Comparison of ENCODE assay signal across 13 cellular contexts in the genomic region with DNA sequence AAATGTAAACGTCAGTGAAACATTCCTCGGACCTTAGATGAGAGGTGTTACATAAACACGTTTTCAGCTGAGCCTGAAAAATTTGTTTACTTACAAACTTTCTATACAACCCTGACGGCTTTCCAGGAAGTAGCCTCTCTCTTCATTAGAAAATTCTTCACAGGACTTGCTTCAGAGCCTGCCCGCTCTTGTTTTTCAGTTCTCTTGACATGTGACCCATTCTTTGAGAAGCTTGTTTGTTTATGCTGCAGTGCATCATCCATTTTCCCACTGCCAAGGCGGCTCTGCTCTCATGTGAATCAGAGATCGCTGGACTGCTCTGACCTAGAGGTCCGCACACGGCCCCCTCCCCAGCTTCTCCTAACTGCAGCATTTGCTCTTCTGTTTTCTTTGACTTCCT. TPM values are rescaled to one million over a fixed set of nuclear protein-coding genes. Genes with fewer than 3 reads are reported as not detected.
DNase-seq lines count a peak whose midpoint lies in the region; ATAC-seq, FAIRE-seq and TF ChIP-seq lines count a peak whose summit lies in the region.
"Had no signal": no experiment of that assay in that cellular context is flagged by ENCODE, and none has a peak within 500 bp of the region (broad histone marks: within the 10 kb centered on the region; RNA-seq: fewer than 3 reads in every experiment).

No MANE protein-coding gene starts in this region.

- no peak for FAIRE-seq in bronchial epithelial cell (lab: Jason Lieb, UNC)
- FAIRE-seq: H54 had no signal

- no peaks in the 10 kb centered on the region for H3K4me1 Mint-ChIP-seq in activated T-helper 1 cell treated with anti-CD3 and anti-CD28 coated beads, Interleukin-12 subunit alpha, Interleukin-12 subunit beta, Interleukin-2, Interleukin-4 antibody, amounts not matched to agents 30 ng/mL and 10 ng/mL and 1 ng/mL, durations not matched to agents 14 hours and 24 hours and 36 hours (ENCODE audit: low read depth)

- POLR2A ChIA-PET in HEK293T (lab: Yijun Ruan, JAX), result no interaction called here

- H3K27ac Mint-ChIP-seq in activated T-helper 1 cell treated with anti-CD3 and anti-CD28 coated beads, Interleukin-12 subunit alpha, Interleukin-12 subunit beta, Interleukin-2, Interleukin-4 antibody, amounts not matched to agents 30 ng/mL and 10 ng/mL and 1 ng/mL, durations not matched to agents 14 hours and 24 hours and 36 hours, result no peak overlapping the region

- CTCF ChIA-PET in HEK293T (lab: Yijun Ruan, JAX), result no interaction called here

- H3K9me3 ChIP-seq in sigmoid colon, result no peaks in the 10 kb centered on the region

- peak overlapping the region in 3 of 4 donors; percentile 41 to 54 (median 45) for H3K27ac ChIP-seq in sigmoid colon
- H3K27ac ChIP-seq: VCaP had no signal

- intact Hi-C loops in sigmoid colon (cut with DNase I), result no loop called here
- intact Hi-C loops in activated T-helper 1 cell treated with anti-CD3 and anti-CD28 coated beads, Interleukin-12 subunit alpha, Interleukin-12 subunit beta, Interleukin-2, Interleukin-4 antibody, amounts not matched to agents 30 ng/mL and 10 ng/mL and 1 ng/mL, durations not matched to agents 14 hours and 24 hours and 36 hours (cut with micrococcal nuclease), result no loop called here

- H3K27me3 Mint-ChIP-seq in activated T-helper 1 cell treated with anti-CD3 and anti-CD28 coated beads, Interleukin-12 subunit alpha, Interleukin-12 subunit beta, Interleukin-2, Interleukin-4 antibody, amounts not matched to agents 30 ng/mL and 10 ng/mL and 1 ng/mL, durations not matched to agents 14 hours and 24 hours and 36 hours (ENCODE audit: insufficient read depth), result no peaks in the 10 kb centered on the region

- no peak for ATAC-seq in HG02981 (IDR thresholded peaks at IDR 0.05; ENCODE audit: unreplicated experiment)

- TF ChIP-seq POLR2A in sigmoid colon (IDR thresholded peaks at IDR 0.05), result no peak

- H3K36me3 ChIP-seq in bronchial epithelial cell (ENCODE audit: control insufficient read depth, insufficient read depth, low read length) (no peaks in the 10 kb centered on the region), sigmoid colon (no peaks in the 10 kb centered on the region)
- H3K36me3 ChIP-seq: heart left ventricle had no signal

- no peaks in the 10 kb centered on the region for H3K36me3 Mint-ChIP-seq in activated T-helper 1 cell treated with anti-CD3 and anti-CD28 coated beads, Interleukin-12 subunit alpha, Interleukin-12 subunit beta, Interleukin-2, Interleukin-4 antibody, amounts not matched to agents 30 ng/mL and 10 ng/mL and 1 ng/mL, durations not matched to agents 14 hours and 24 hours and 36 hours (ENCODE audit: low read depth)

- H3K9me3 Mint-ChIP-seq in activated T-helper 1 cell treated with anti-CD3 and anti-CD28 coated beads, Interleukin-12 subunit alpha, Interleukin-12 subunit beta, Interleukin-2, Interleukin-4 antibody, amounts not matched to agents 30 ng/mL and 10 ng/mL and 1 ng/mL, durations not matched to agents 14 hours and 24 hours and 36 hours, result peaks cover 6% of the 10 kb centered on the region

- no peak overlapping the region for H3K4me3 Mint-ChIP-seq in activated T-helper 1 cell treated with anti-CD3 and anti-CD28 coated beads, Interleukin-12 subunit alpha, Interleukin-12 subunit beta, Interleukin-2, Interleukin-4 antibody, amounts not matched to agents 30 ng/mL and 10 ng/mL and 1 ng/mL, durations not matched to agents 14 hours and 24 hours and 36 hours

- no peak for TF ChIP-seq CTCF in bronchial epithelial cell (IDR thresholded peaks at IDR 0.05; ENCODE audit: insufficient read depth, low read length, severe bottlenecking)
- no peak for TF ChIP-seq CTCF in sigmoid colon (IDR thresholded peaks at IDR 0.05)

- WGBS in sigmoid colon, 2 donors, result 39 to 51% methylated on average over 9 of the region's 9 CpGs

- H3K27me3 ChIP-seq in bronchial epithelial cell (ENCODE audit: control insufficient read depth, insufficient read depth, low read length) (no peaks in the 10 kb centered on the region), sigmoid colon (no peaks in the 10 kb centered on the region)
- H3K27me3 ChIP-seq: heart left ventricle had no signal

- no peak for TF ChIP-seq EP300 in sigmoid colon (IDR thresholded peaks at IDR 0.05)

- H3K4me1 ChIP-seq in sigmoid colon, result peaks cover 0 to 42% (median 20%) of the 10 kb centered on the region in 4 donors

- peak; percentile 17 for DNase-seq in HEK293T (ENCODE audit: extremely low spot score)
- peak; percentile 94 for DNase-seq in bronchial epithelial cell (ENCODE audit: low read depth)
- DNase-seq in iris pigment epithelial cell (ENCODE audit: low read depth), result peak; percentile 93
- no peak for DNase-seq in sigmoid colon
- DNase-seq in activated T-helper 1 cell treated with anti-CD3 and anti-CD28 coated beads, Interleukin-12 subunit alpha, Interleukin-12 subunit beta, Interleukin-2, Interleukin-4 antibody, amounts not matched to agents 30 ng/mL and 10 ng/mL and 1 ng/mL, durations not matched to agents 14 hours and 24 hours and 36 hours (ENCODE audit: low spot score), result no peak
- DNase-seq in NCI-H146 (lab: John Stamatoyannopoulos, UW), result no peak
- DNase-seq in NOMO-1 treated with dmso at 0.1 percent for 144 hours (lab: John Stamatoyannopoulos, UW; ENCODE audit: unreplicated experiment), result no peak
- DNase-seq: activated naive CD4-positive, alpha-beta T cell treated with anti-CD3 and anti-CD28 coated beads, Interleukin-2, amount 50 U/mL, for 16 hours; NCI-H526 had no signal

- H3K4me3 ChIP-seq in bronchial epithelial cell (ENCODE audit: low read depth, low read length), result no peak overlapping the region
- H3K4me3 ChIP-seq in sigmoid colon, result no peak overlapping the region
- H3K4me3 ChIP-seq: heart left ventricle had no signal

TF ChIP-seq in HEK293T, 16 proteins besides CTCF, POLR2A, EP300 and RAD21:
- TF ChIP-seq SP1 (IDR thresholded peaks at IDR 0.05) (no peak), ARNT (IDR thresholded peaks at IDR 0.05) (no peak), FOXM1 (IDR thresholded peaks at IDR 0.05; ENCODE audit: borderline replicate concordance) (no peak), HDGF (IDR thresholded peaks at IDR 0.05; ENCODE audit: borderline replicate concordance) (no peak), ELF4 (IDR thresholded peaks at IDR 0.05) (no peak)

RNA-seq across cellular contexts. Expression of a gene that starts 47.9 kb away (rescaled TPM):
- total RNA-seq in bronchial epithelial cell (4.5 and 5.3 TPM in 2 replicates), sigmoid colon (1 to 10 TPM; 4.2 to 6.6 (median 6.3) TPM)
- polyA plus RNA-seq in sigmoid colon, result 10 to 100 TPM in 1 of 3 donors, 1 to 10 TPM in 2; 6.1 to 16.9 (median 9.0) TPM
- 0.10 and 0.24 TPM in 2 replicates for total RNA-seq in activated T-helper 1 cell treated with anti-CD3 and anti-CD28 coated beads, Interleukin-12 subunit alpha, Interleukin-12 subunit beta, Interleukin-2, Interleukin-4 antibody, amounts not matched to agents 30 ng/mL and 10 ng/mL and 1 ng/mL, durations not matched to agents 14 hours and 24 hours and 36 hours

Comparison
In these comparisons a context has a peak if more than half of its experiments do, and no peak if none do; other contexts are left out.
1. DNase-seq: peak in HEK293T (single experiment), bronchial epithelial cell (single experiment) and iris pigment epithelial cell (single experiment); none in sigmoid colon (single experiment), activated T-helper 1 cell treated with anti-CD3 and anti-CD28 coated beads, Interleukin-12 subunit alpha, Interleukin-12 subunit beta, Interleukin-2, Interleukin-4 antibody, amounts not matched to agents 30 ng/mL and 10 ng/mL and 1 ng/mL, durations not matched to agents 14 hours and 24 hours and 36 hours (single experiment), NCI-H146 (single experiment) and NOMO-1 treated with dmso at 0.1 percent for 144 hours (single experiment).